5 cellular contexts compared by ENCODE assay signal in the genomic region with DNA sequence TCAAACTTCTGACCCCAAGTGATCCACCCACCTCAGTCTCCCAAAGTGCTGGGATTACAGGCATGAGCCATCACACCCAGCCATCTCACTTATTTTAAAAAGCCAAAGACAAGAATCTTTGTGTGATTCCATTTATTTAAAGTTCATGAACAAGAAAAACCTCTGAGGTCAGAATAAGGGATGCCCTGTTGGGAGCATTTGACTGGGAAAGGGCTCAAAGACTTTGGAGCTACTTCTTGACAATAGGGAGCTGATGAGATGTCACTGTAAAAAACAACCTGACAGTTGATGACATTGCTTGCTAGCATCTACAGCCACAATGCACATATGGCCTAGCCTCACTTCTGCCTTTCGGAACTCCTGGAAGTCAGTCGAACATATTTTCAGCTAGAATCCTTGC. TPM values are rescaled to one million over a fixed set of nuclear protein-coding genes. Genes with fewer than 3 reads are reported as not detected.
"Had no signal": no experiment of that assay in that cellular context is flagged by ENCODE, and none has a peak within 500 bp of the region (broad histone marks: within the 10 kb centered on the region; RNA-seq: fewer than 3 reads in every experiment).

No MANE protein-coding gene starts in this region.

- H3K4me2 ChIP-seq: GM23338 had no signal

- H2AFZ ChIP-seq: GM23338 had no signal

- DNase-seq: H9, HCEC 1CT had no signal

- H3K4me3 ChIP-seq: GM23338 had no signal

- H3K27ac ChIP-seq: HL-60 had no signal

RNA-seq across cellular contexts. Expression of a gene that starts 6.5 kb away (rescaled TPM):
- total RNA-seq: GM23338 had no signal
- polyA plus RNA-seq: GM23338, IgD-negative memory B cell had no signal

RNA-seq across cellular contexts. Expression of a gene that starts 45.4 kb away (rescaled TPM):
- total RNA-seq: GM23338 had no signal
- polyA plus RNA-seq: GM23338, IgD-negative memory B cell had no signal
